Comparison of ENCODE assay signal across 1 cellular context in genomic region chr16:81350306-81350615, GRCh38.
TF ChIP-seq lines count a peak whose summit lies in the region.

No MANE protein-coding gene starts in this region.

TF ChIP-seq in HepG2, 621 proteins besides CTCF, POLR2A, EP300 and RAD21:
- TF ChIP-seq ZFP91 (CRISPR knock-in tag; IDR thresholded peaks at IDR 0.05; ENCODE audit: borderline replicate concordance) (no peak), TAF1 (CRISPR knock-in tag; IDR thresholded peaks at IDR 0.05) (no peak), TCF12 (IDR thresholded peaks at IDR 0.05) (no peak), TCF12 (CRISPR knock-in tag; IDR thresholded peaks at IDR 0.05) (no peak), ZNF280B (CRISPR knock-in tag; IDR thresholded peaks at IDR 0.05; ENCODE audit: borderline replicate concordance) (no peak), DZIP1 (CRISPR knock-in tag; IDR thresholded peaks at IDR 0.05) (no peak), SP140L (CRISPR knock-in tag; IDR thresholded peaks at IDR 0.05; ENCODE audit: borderline replicate concordance) (no peak), ZNF746 (CRISPR knock-in tag; IDR thresholded peaks at IDR 0.05) (no peak), ZNF367 (CRISPR knock-in tag; IDR thresholded peaks at IDR 0.05; ENCODE audit: borderline replicate concordance) (no peak), SMYD3 (CRISPR knock-in tag; IDR thresholded peaks at IDR 0.05) (no peak), SNAI1 (CRISPR knock-in tag; IDR thresholded peaks at IDR 0.05; ENCODE audit: borderline replicate concordance) (no peak), HOXA3 (CRISPR knock-in tag; IDR thresholded peaks at IDR 0.05) (no peak), ZNF225 (CRISPR knock-in tag; IDR thresholded peaks at IDR 0.05) (no peak), PATZ1 (CRISPR knock-in tag; IDR thresholded peaks at IDR 0.05) (no peak), KMT2A (CRISPR knock-in tag; IDR thresholded peaks at IDR 0.05) (no peak)
- TF ChIP-seq, protein P1, sequence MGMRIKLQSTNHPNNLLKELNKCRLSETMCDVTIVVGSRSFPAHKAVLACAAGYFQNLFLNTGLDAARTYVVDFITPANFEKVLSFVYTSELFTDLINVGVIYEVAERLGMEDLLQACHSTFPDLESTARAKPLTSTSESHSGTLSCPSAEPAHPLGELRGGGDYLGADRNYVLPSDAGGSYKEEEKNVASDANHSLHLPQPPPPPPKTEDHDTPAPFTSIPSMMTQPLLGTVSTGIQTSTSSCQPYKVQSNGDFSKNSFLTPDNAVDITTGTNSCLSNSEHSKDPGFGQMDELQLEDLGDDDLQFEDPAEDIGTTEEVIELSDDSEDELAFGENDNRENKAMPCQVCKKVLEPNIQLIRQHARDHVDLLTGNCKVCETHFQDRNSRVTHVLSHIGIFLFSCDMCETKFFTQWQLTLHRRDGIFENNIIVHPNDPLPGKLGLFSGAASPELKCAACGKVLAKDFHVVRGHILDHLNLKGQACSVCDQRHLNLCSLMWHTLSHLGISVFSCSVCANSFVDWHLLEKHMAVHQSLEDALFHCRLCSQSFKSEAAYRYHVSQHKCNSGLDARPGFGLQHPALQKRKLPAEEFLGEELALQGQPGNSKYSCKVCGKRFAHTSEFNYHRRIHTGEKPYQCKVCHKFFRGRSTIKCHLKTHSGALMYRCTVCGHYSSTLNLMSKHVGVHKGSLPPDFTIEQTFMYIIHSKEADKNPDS (CRISPR knock-in tag; IDR thresholded peaks at IDR 0.05): no peak
- TF ChIP-seq, protein P2, sequence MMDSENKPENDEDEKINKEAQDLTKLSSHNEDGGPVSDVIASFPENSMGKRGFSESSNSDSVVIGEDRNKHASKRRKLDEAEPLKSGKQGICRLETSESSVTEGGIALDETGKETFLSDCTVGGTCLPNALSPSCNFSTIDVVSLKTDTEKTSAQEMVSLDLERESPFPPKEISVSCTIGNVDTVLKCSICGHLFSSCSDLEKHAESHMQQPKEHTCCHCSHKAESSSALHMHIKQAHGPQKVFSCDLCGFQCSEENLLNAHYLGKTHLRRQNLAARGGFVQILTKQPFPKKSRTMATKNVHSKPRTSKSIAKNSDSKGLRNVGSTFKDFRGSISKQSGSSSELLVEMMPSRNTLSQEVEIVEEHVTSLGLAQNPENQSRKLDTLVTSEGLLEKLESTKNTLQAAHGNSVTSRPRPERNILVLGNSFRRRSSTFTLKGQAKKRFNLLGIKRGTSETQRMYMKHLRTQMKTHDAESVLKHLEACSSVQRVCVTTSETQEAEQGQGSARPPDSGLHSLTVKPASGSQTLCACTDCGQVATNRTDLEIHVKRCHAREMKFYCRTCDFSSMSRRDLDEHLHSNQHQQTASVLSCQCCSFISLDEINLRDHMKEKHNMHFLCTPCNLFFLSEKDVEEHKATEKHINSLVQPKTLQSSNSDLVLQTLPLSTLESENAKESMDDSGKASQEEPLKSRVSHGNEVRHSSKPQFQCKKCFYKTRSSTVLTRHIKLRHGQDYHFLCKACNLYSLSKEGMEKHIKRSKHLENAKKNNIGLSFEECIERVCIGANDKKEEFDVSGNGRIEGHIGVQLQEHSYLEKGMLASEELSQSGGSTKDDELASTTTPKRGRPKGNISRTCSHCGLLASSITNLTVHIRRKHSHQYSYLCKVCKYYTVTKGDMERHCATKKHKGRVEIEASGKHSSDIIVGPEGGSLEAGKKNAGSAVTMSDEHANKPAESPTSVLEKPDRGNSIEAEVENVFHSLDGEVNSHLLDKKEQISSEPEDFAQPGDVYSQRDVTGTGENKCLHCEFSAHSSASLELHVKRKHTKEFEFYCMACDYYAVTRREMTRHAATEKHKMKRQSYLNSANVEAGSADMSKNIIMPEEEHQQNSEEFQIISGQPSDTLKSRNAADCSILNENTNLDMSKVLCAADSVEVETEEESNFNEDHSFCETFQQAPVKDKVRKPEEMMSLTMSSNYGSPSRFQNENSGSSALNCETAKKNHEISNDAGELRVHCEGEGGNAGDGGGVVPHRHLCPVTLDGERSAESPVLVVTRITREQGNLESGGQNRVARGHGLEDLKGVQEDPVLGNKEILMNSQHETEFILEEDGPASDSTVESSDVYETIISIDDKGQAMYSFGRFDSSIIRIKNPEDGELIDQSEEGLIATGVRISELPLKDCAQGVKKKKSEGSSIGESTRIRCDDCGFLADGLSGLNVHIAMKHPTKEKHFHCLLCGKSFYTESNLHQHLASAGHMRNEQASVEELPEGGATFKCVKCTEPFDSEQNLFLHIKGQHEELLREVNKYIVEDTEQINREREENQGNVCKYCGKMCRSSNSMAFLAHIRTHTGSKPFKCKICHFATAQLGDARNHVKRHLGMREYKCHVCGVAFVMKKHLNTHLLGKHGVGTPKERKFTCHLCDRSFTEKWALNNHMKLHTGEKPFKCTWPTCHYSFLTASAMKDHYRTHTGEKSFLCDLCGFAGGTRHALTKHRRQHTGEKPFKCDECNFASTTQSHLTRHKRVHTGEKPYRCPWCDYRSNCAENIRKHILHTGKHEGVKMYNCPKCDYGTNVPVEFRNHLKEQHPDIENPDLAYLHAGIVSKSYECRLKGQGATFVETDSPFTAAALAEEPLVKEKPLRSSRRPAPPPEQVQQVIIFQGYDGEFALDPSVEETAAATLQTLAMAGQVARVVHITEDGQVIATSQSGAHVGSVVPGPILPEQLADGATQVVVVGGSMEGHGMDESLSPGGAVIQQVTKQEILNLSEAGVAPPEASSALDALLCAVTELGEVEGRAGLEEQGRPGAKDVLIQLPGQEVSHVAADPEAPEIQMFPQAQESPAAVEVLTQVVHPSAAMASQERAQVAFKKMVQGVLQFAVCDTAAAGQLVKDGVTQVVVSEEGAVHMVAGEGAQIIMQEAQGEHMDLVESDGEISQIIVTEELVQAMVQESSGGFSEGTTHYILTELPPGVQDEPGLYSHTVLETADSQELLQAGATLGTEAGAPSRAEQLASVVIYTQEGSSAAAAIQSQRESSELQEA (CRISPR knock-in tag; IDR thresholded peaks at IDR 0.05; ENCODE audit: not compliant biosample characterization): no peak
